ENCODE assay signal across 24 cellular contexts in the genomic region with DNA sequence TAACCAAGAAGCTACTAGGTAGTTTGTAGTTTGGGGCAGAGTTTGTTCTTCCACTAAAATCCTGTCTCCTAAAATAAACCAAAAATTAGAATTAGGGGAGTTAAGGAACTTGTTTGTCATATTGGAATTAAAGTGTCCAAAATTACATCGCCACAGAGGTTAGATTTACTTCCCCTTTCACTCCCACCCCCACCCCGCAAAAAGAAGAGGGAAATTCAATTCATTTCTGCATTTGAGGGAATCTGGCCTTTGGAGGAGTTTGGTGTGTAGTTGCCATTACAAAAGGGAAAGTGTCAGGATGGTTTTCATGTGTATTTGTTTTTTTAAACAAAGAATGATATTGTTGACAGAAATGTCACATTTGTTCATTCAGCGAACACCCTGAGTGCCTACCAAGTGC. TPM values are rescaled to one million over a fixed set of nuclear protein-coding genes. Genes with fewer than 3 reads are reported as not detected.
DNase-seq lines count a peak whose midpoint lies in the region.
"Had no signal": no experiment of that assay in that cellular context is flagged by ENCODE, and none has a peak within 500 bp of the region (broad histone marks: within the 10 kb centered on the region; RNA-seq: fewer than 3 reads in every experiment).

No MANE protein-coding gene starts in this region.

- no peak overlapping the region for H3K4me3 Mint-ChIP-seq in T-helper 2 cell treated with Interferon-gamma antibody and Interleukin-4, amounts not matched to agents 5 μg/mL and 100 μg/mL, for 36 hours
- H3K4me3 Mint-ChIP-seq: activated CD4-positive, alpha-beta T cell treated with anti-CD3 and anti-CD28 coated beads, Interleukin-2, amount 10 ng/mL, durations not matched to agents 7 days and 5 days; activated naive CD8-positive, alpha-beta T cell had no signal

- peaks cover 69% of the 10 kb centered on the region for H3K36me3 ChIP-seq in SK-N-MC (ENCODE audit: insufficient read depth, low read length)

- H3K9me3 Mint-ChIP-seq in T-helper 2 cell treated with Interferon-gamma antibody and Interleukin-4, amounts not matched to agents 5 μg/mL and 100 μg/mL, for 36 hours = no peaks in the 10 kb centered on the region
- H3K9me3 Mint-ChIP-seq: activated CD4-positive, alpha-beta T cell treated with anti-CD3 and anti-CD28 coated beads, Interleukin-2, amount 10 ng/mL, durations not matched to agents 7 days and 5 days had no signal

- H3K9me3 ChIP-seq in SK-N-MC (ENCODE audit: low read depth, low read length) = no peaks in the 10 kb centered on the region
- H3K9me3 ChIP-seq: heart left ventricle, left ventricle myocardium inferior, right atrium auricular region, vagina had no signal

- H3K27ac Mint-ChIP-seq in T-helper 2 cell treated with Interferon-gamma antibody and Interleukin-4, amounts not matched to agents 5 μg/mL and 100 μg/mL, for 36 hours = peak overlapping the region; percentile 17
- H3K27ac Mint-ChIP-seq: activated CD4-positive, alpha-beta T cell treated with anti-CD3 and anti-CD28 coated beads, Interleukin-2, amount 10 ng/mL, durations not matched to agents 7 days and 5 days; activated naive CD8-positive, alpha-beta T cell had no signal

- no peak overlapping the region for H3K4me3 ChIP-seq in SK-N-MC
- H3K4me3 ChIP-seq: heart left ventricle, left ventricle myocardium inferior, right atrium auricular region, vagina had no signal

- H3K4me1 Mint-ChIP-seq in T-helper 2 cell treated with Interferon-gamma antibody and Interleukin-4, amounts not matched to agents 5 μg/mL and 100 μg/mL, for 36 hours (ENCODE audit: low read depth) = peaks cover 35% of the 10 kb centered on the region

- H3K27ac ChIP-seq in SK-N-MC (peak overlapping the region; percentile 62), caudate nucleus (ENCODE audit: low read depth, low read length) (no peak overlapping the region)
- H3K27ac ChIP-seq: heart left ventricle, KMS-11, left ventricle myocardium inferior, right atrium auricular region, vagina had no signal

- peaks cover 44% of the 10 kb centered on the region for H3K36me3 Mint-ChIP-seq in T-helper 2 cell treated with Interferon-gamma antibody and Interleukin-4, amounts not matched to agents 5 μg/mL and 100 μg/mL, for 36 hours (ENCODE audit: low read depth)

- in situ Hi-C loops in G401 (cut with HindIII; ENCODE audit: low sequenced_read_pairs) = no loop called here

- H3K9ac ChIP-seq in SK-N-MC (ENCODE audit: insufficient read length) = peak overlapping the region; percentile 49
- H3K9ac ChIP-seq: KMS-11 had no signal

- no peaks in the 10 kb centered on the region for H3K27me3 Mint-ChIP-seq in T-helper 2 cell treated with Interferon-gamma antibody and Interleukin-4, amounts not matched to agents 5 μg/mL and 100 μg/mL, for 36 hours (ENCODE audit: low read depth)
- H3K27me3 Mint-ChIP-seq: activated CD4-positive, alpha-beta T cell treated with anti-CD3 and anti-CD28 coated beads, Interleukin-2, amount 10 ng/mL, durations not matched to agents 7 days and 5 days; activated naive CD8-positive, alpha-beta T cell had no signal

- DNase-seq in T-helper 2 cell treated with Interferon-gamma antibody and Interleukin-4, amounts not matched to agents 5 μg/mL and 100 μg/mL, for 36 hours (ENCODE audit: low spot score) = no peak
- DNase-seq in T-helper 2 cell (no peak), SK-N-MC (ENCODE audit: low read depth, low spot score) (no peak), medulla oblongata (ENCODE audit: extremely low spot score) (peak; percentile 10), ureter (ENCODE audit: low spot score) (peak; percentile 7), G401 (ENCODE audit: low spot score) (no peak), caudate nucleus (lab: John Stamatoyannopoulos, UW) (no peak)
- no peak for DNase-seq in stimulated activated CD4-positive, alpha-beta T cell treated with anti-CD3 and anti-CD28 coated beads, Interleukin-4, amount 100 ng/mL, for 1 hour
- DNase-seq: activated CD4-positive, alpha-beta T cell treated with anti-CD3 and anti-CD28 coated beads, Interleukin-2, amount 10 ng/mL, durations not matched to agents 7 days and 5 days; GDM1; heart left ventricle; left ventricle myocardium inferior; NCI-H2107; nucleus accumbens; SHP77; substantia nigra had no signal

RNA-seq across cellular contexts. Expression of a gene that starts 5.8 kb away (rescaled TPM):
- 237 TPM for total RNA-seq in ureter
- total RNA-seq in G401 (2014; rRNA removed; shearing (Covaris generic)) = 69.0 and 96.3 TPM in 2 replicates

RNA-seq across cellular contexts. Expression of a gene that starts 10.5 kb away (rescaled TPM):
- 48.8 TPM for total RNA-seq in ureter
- total RNA-seq in G401 (2014; rRNA removed; shearing (Covaris generic)) = 21.5 and 29.1 TPM in 2 replicates

RNA-seq across cellular contexts. Expression of a gene that starts 10.8 kb away (rescaled TPM):
- total RNA-seq in ureter = 55.1 TPM
- 25.3 and 27.7 TPM in 2 replicates for total RNA-seq in G401 (2014; rRNA removed; shearing (Covaris generic))

RNA-seq across cellular contexts. Expression of a gene that starts 32.6 kb away (rescaled TPM):
- total RNA-seq in ureter = 74.6 TPM
- total RNA-seq in G401 (2014; rRNA removed; shearing (Covaris generic)) = 200 and 227 TPM in 2 replicates

RNA-seq across cellular contexts. Expression of a gene that starts 40.2 kb away (rescaled TPM):
- not detected for total RNA-seq in ureter
- total RNA-seq in G401 (2014; rRNA removed; shearing (Covaris generic)) = not detected in 2 replicates
- total RNA-seq: A172; activated CD4-positive, alpha-beta T cell treated with anti-CD3 and anti-CD28 coated beads, Interleukin-2, amount 10 ng/mL, durations not matched to agents 7 days and 5 days; H1; heart left ventricle; HT-29; left ventricle myocardium inferior; mucosa of gallbladder; right atrium auricular region; vagina had no signal

Comparison
In these comparisons a context has a peak if more than half of its experiments do, and no peak if none do; other contexts are left out.
1. DNase-seq: peak in medulla oblongata (single experiment) and ureter (single experiment); none in T-helper 2 cell treated with Interferon-gamma antibody and Interleukin-4, amounts not matched to agents 5 μg/mL and 100 μg/mL, for 36 hours (single experiment), T-helper 2 cell (0 of 5), SK-N-MC (single experiment), G401 (single experiment), stimulated activated CD4-positive, alpha-beta T cell treated with anti-CD3 and anti-CD28 coated beads, Interleukin-4, amount 100 ng/mL, for 1 hour (single experiment) and caudate nucleus (0 of 61).